In the genomic region with DNA sequence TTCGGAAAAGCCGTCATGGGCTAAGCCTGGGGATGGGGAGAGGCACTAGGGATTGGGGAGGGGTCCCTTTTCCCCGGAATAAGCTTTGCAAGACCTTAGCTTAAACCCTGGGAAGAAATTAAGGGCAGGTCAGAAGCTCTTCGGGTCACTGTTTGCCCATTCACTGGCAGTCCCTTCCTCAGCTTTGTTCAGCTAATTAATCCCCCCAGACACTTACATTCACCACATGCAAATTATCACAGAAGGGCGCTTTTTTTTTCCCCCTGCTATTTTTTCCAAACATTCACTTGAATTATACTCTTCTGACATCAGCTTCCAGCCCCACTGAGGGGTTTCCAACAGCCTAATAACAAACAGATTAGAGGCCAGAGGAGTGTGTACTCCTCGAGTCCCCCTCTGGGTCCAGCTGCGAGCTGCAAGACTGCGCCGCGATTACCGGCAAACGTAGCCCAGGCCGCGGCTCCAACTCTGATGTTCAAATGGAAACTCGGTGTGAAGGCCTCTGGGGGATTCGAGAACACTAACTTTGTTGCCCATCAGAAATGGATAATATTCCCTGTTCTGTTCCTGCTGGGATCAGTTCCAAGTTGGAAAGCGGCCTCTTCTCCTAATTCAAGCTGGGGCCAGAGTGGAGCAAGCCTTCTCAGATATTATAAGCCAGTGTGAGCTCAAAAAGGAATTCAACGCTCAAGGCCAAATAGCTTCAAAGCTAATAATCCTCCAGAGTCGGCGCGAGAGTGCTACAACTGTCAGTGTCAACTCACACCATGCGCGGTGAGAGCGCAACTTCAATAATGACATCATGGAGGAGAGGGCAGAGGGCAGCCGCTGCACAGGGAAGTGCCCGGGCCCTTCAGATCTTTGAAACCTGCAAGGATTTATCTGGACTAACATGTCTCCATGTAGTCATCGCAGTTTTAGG, we compare ENCODE assay signal across 14 cellular contexts.
DNase-seq lines count a peak whose midpoint lies in the region; TF ChIP-seq lines count a peak whose summit lies in the region.
"Had no signal": no experiment of that assay in that cellular context is flagged by ENCODE, and none has a peak within 500 bp of the region (broad histone marks: within the 10 kb centered on the region; RNA-seq: fewer than 3 reads in every experiment).

No MANE protein-coding gene starts in this region.

- H3K9me2 ChIP-seq in hepatocyte (replicated peaks; ENCODE audit: insufficient read depth), result no peaks in the 10 kb centered on the region

- H3K27me3 ChIP-seq in hepatocyte, result no peaks in the 10 kb centered on the region
- H3K27me3 ChIP-seq: right lobe of liver, upper lobe of left lung had no signal

- H3K4me1 ChIP-seq in hepatocyte (ENCODE audit: insufficient read depth), result peaks cover 21% of the 10 kb centered on the region
- H3K4me1 ChIP-seq: upper lobe of left lung had no signal

- H3K4me2 ChIP-seq in hepatocyte, result no peak overlapping the region

- no peak overlapping the region for H2AFZ ChIP-seq in hepatocyte

- no peaks in the 10 kb centered on the region for H3K36me3 ChIP-seq in hepatocyte (replicated peaks; ENCODE audit: insufficient read depth, low read depth)
- H3K36me3 ChIP-seq: right lobe of liver, upper lobe of left lung had no signal

- H3K4me3 ChIP-seq in hepatocyte (no peak overlapping the region), retinal pigment epithelial cell (ENCODE audit: low read length) (no peak overlapping the region)
- H3K4me3 ChIP-seq: GM12878, right lobe of liver, upper lobe of left lung had no signal

- no peaks in the 10 kb centered on the region for H3K79me2 ChIP-seq in hepatocyte

- TF ChIP-seq CTCF in hepatocyte (IDR thresholded peaks at IDR 0.05; ENCODE audit: poor library complexity), result no peak
- no peak for TF ChIP-seq CTCF in retinal pigment epithelial cell (conservative IDR thresholded peaks at IDR 0.05; ENCODE audit: low read depth, low read length)

- no peaks in the 10 kb centered on the region for H4K20me1 ChIP-seq in hepatocyte (ENCODE audit: insufficient read depth, poor library complexity, severe bottlenecking)

- no peaks in the 10 kb centered on the region for H3K27me3 Mint-ChIP-seq in activated naive CD8-positive, alpha-beta T cell treated with anti-CD3 and anti-CD28 coated beads for 36 hours

- WGBS in hepatocyte (ENCODE audit: low lambda C conversion rate, missing lambda C conversion rate), result 62% methylated on average over 27 of the region's 27 CpGs

- no peaks in the 10 kb centered on the region for H3K36me3 Mint-ChIP-seq in activated naive CD8-positive, alpha-beta T cell treated with anti-CD3 and anti-CD28 coated beads for 36 hours

- peak; percentile 20 for DNase-seq in EH (ENCODE audit: low read depth)
- DNase-seq in ecto neural progenitor cell (ENCODE audit: low spot score), result peak; percentile 61
- peak; percentile 60 for DNase-seq in hepatocyte (ENCODE audit: low spot score)
- peak; percentile 56 for DNase-seq in retinal pigment epithelial cell (ENCODE audit: low read depth)
- DNase-seq in NCI-H187 (lab: John Stamatoyannopoulos, UW), result no peak
- DNase-seq in NCI-H1417 (lab: John Stamatoyannopoulos, UW), result no peak
- no peak for DNase-seq in activated naive CD8-positive, alpha-beta T cell treated with anti-CD3 and anti-CD28 coated beads for 36 hours
- no peak for DNase-seq in middle frontal gyrus (ENCODE audit: extremely low spot score, low spot score)
- DNase-seq: DMS153, HCEC 1CT, hippocampal formation, right lobe of liver had no signal

- H3K27ac Mint-ChIP-seq in activated naive CD8-positive, alpha-beta T cell treated with anti-CD3 and anti-CD28 coated beads for 36 hours, result no peak overlapping the region

- H3K9me3 Mint-ChIP-seq in activated naive CD8-positive, alpha-beta T cell treated with anti-CD3 and anti-CD28 coated beads for 36 hours, result no peaks in the 10 kb centered on the region

- H3K27ac ChIP-seq in hepatocyte, result peak overlapping the region; percentile 79
- H3K27ac ChIP-seq: right lobe of liver, upper lobe of left lung had no signal

- H3K4me3 Mint-ChIP-seq in activated naive CD8-positive, alpha-beta T cell treated with anti-CD3 and anti-CD28 coated beads for 36 hours, result no peak overlapping the region

- H3K4me1 Mint-ChIP-seq in activated naive CD8-positive, alpha-beta T cell treated with anti-CD3 and anti-CD28 coated beads for 36 hours, result no peaks in the 10 kb centered on the region

- no peaks in the 10 kb centered on the region for H3K9me3 ChIP-seq in hepatocyte (ENCODE audit: low read depth)
- H3K9me3 ChIP-seq: right lobe of liver, upper lobe of left lung had no signal

Comparison
In these comparisons a context has a peak if more than half of its experiments do, and no peak if none do; other contexts are left out.
1. DNase-seq: peak in EH (single experiment), ecto neural progenitor cell (single experiment), hepatocyte (single experiment) and retinal pigment epithelial cell (single experiment); none in NCI-H187 (0 of 2), NCI-H1417 (0 of 3), activated naive CD8-positive, alpha-beta T cell treated with anti-CD3 and anti-CD28 coated beads for 36 hours (single experiment) and middle frontal gyrus (single experiment).